In genomic region chr6:17511084-17511483, GRCh38 we compare ENCODE assay signal across 1 cellular context.
TF ChIP-seq lines count a peak whose summit lies in the region.

No MANE protein-coding gene starts in this region.

TF ChIP-seq in K562, 482 proteins besides CTCF, POLR2A, EP300 and RAD21 (continued from another document):
- TF ChIP-seq CHAMP1 (IDR thresholded peaks at IDR 0.05) (no peak), DIDO1 (tag; IDR thresholded peaks at IDR 0.05; ENCODE audit: low read depth) (0 out of 2 replicates have a peak, but pooled peaks have one; percentile 55), ATF1 (CRISPR knock-in tag; IDR thresholded peaks at IDR 0.05) (peak; percentile 65), ATF1 (tag; IDR thresholded peaks at IDR 0.05) (peak; percentile 93), MTA1 (IDR thresholded peaks at IDR 0.05; ENCODE audit: borderline replicate concordance) (peak; percentile 92), HCFC1 (IDR thresholded peaks at IDR 0.05; ENCODE audit: low read depth, low read length) (peak; percentile 31; the same call in 1 of the 2 replicates), ZBTB12 (CRISPR knock-in tag; IDR thresholded peaks at IDR 0.05) (0 out of 2 replicates have a peak, but pooled peaks have one; percentile 14), RNF2 (IDR thresholded peaks at IDR 0.05) (0 out of 2 replicates have a peak, but pooled peaks have one; percentile 31), SMARCC2 (IDR thresholded peaks at IDR 0.05; ENCODE audit: low read depth) (no peak), CREB1 (IDR thresholded peaks at IDR 0.05) (peak; percentile 75), CREB1 (CRISPR knock-in tag; IDR thresholded peaks at IDR 0.05) (peak; percentile 80)
